ENCODE assay signal across 1 cellular context in genomic region chr9:131085370-131086122, GRCh38.
TF ChIP-seq lines count a peak whose summit lies in the region.

No MANE protein-coding gene starts in this region.

TF ChIP-seq in K562, 482 proteins besides CTCF, POLR2A, EP300 and RAD21:
- TF ChIP-seq E2F1 (CRISPR knock-in tag; IDR thresholded peaks at IDR 0.05) = peak; percentile 68; the same call in 1 of the 2 replicates
- TF ChIP-seq, protein P1, sequence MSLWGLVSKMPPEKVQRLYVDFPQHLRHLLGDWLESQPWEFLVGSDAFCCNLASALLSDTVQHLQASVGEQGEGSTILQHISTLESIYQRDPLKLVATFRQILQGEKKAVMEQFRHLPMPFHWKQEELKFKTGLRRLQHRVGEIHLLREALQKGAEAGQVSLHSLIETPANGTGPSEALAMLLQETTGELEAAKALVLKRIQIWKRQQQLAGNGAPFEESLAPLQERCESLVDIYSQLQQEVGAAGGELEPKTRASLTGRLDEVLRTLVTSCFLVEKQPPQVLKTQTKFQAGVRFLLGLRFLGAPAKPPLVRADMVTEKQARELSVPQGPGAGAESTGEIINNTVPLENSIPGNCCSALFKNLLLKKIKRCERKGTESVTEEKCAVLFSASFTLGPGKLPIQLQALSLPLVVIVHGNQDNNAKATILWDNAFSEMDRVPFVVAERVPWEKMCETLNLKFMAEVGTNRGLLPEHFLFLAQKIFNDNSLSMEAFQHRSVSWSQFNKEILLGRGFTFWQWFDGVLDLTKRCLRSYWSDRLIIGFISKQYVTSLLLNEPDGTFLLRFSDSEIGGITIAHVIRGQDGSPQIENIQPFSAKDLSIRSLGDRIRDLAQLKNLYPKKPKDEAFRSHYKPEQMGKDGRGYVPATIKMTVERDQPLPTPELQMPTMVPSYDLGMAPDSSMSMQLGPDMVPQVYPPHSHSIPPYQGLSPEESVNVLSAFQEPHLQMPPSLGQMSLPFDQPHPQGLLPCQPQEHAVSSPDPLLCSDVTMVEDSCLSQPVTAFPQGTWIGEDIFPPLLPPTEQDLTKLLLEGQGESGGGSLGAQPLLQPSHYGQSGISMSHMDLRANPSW (CRISPR knock-in tag; IDR thresholded peaks at IDR 0.05) = peak; percentile 96; the same call in 1 of the 2 replicates
- TF ChIP-seq RUNX1 (IDR thresholded peaks at IDR 0.05; ENCODE audit: low read depth) = no peak
- TF ChIP-seq, protein P2, sequence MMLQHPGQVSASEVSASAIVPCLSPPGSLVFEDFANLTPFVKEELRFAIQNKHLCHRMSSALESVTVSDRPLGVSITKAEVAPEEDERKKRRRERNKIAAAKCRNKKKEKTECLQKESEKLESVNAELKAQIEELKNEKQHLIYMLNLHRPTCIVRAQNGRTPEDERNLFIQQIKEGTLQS (IDR thresholded peaks at IDR 0.05) = no peak
- TF ChIP-seq, protein P2 (CRISPR knock-in tag; conservative IDR thresholded peaks at IDR 0.05) = peak; percentile 60; the same call in 1 of the 2 replicates
- TF ChIP-seq HMGXB4 (CRISPR knock-in tag; IDR thresholded peaks at IDR 0.05) = peak; percentile 67; the same call in 1 of the 2 replicates
